Comparison of ENCODE assay signal across 19 cellular contexts in the genomic region with DNA sequence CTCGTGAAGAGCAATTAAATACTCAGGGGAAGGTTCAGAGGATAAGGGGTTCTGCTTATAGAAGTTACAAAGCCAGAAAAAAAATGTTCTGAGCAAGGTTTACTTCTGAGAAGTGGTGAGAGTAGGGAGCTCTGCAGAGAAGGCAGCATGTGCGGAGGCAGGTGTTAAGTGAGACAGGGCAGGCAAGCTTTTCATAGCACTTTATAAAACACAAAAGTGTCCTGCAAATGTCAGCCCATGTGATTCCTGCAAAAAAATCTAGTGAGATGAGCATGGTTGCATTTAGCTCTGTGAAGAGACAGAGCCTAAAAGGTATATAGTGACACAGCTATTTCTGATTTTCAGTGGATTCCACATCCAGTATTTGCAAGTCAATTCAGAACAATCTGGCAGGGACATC.
A peak's percentile ranks its signal among the peaks of the same experiment; 100 is the strongest.
DNase-seq lines count a peak whose midpoint lies in the region; ATAC-seq, FAIRE-seq and TF ChIP-seq lines count a peak whose summit lies in the region.
"Had no signal": no experiment of that assay in that cellular context is flagged by ENCODE, and none has a peak within 500 bp of the region (broad histone marks: within the 10 kb centered on the region; RNA-seq: fewer than 3 reads in every experiment).

No MANE protein-coding gene starts in this region.

- no peak for TF ChIP-seq CTCF in D721Med (IDR thresholded peaks at IDR 0.05; ENCODE audit: insufficient read depth, missing control alignments)

- intact Hi-C loops in posterior cingulate gyrus (cut with DNase I): no loop called here

- DNase-seq in D721Med (ENCODE audit: insufficient read length, low spot score) (no peak), inferior parietal cortex (ENCODE audit: extremely low spot score) (peak; percentile 70), posterior cingulate gyrus (peak in 8 of 10 donors; percentile 25 to 91 (median 60)), SIG-M5 treated with dmso at 0.1 percent for 504 hours (lab: John Stamatoyannopoulos, UW; ENCODE audit: unreplicated experiment) (no peak)
- no peak for DNase-seq in activated CD8-positive, alpha-beta memory T cell treated with anti-CD3 and anti-CD28 coated beads for 24 hours
- DNase-seq: Caco-2; CD4-positive, CD25-positive, alpha-beta regulatory T cell; CD8-positive, alpha-beta T cell; DMS 273 treated with DMSO at 0.1 percent for 48 hours; DMS79; EL; GDM1; GM23248; H7; HCEC 1CT had no signal

- no peak for ATAC-seq in HG02588 (IDR thresholded peaks at IDR 0.05; ENCODE audit: unreplicated experiment)
- ATAC-seq: CD8-positive, alpha-beta T cell; GM12878 had no signal

- peak; percentile 11 for FAIRE-seq in D721Med (lab: Jason Lieb, UNC)
- FAIRE-seq: GM12878, GM19239, H1 had no signal

Comparison
In these comparisons a context has a peak if more than half of its experiments do, and no peak if none do; other contexts are left out.
1. DNase-seq: peak in inferior parietal cortex (single experiment) and posterior cingulate gyrus (8 of 10); none in D721Med (single experiment), activated CD8-positive, alpha-beta memory T cell treated with anti-CD3 and anti-CD28 coated beads for 24 hours (single experiment) and SIG-M5 treated with dmso at 0.1 percent for 504 hours (single experiment).